Comparison of ENCODE assay signal across 10 cellular contexts in genomic region chr20:23145281-23145700, GRCh38. TPM values are rescaled to one million over a fixed set of nuclear protein-coding genes. Genes with fewer than 3 reads are reported as not detected.
DNase-seq lines count a peak whose midpoint lies in the region; ATAC-seq and TF ChIP-seq lines count a peak whose summit lies in the region.
"Had no signal": no experiment of that assay in that cellular context is flagged by ENCODE, and none has a peak within 500 bp of the region (broad histone marks: within the 10 kb centered on the region; RNA-seq: fewer than 3 reads in every experiment).

No MANE protein-coding gene starts in this region.

- intact Hi-C loops in sciatic nerve (cut with DNase I) (no loop called here), Right ventricle myocardium superior (cut with DNase I) (no loop called here)
- intact Hi-C loops in naive thymus-derived CD4-positive, alpha-beta T cell (cut with micrococcal nuclease), result no loop called here

- H3K36me3 ChIP-seq in naive thymus-derived CD4-positive, alpha-beta T cell (ENCODE audit: control insufficient read depth in 2 of 3, insufficient read depth in 3 of 3, low read length in 3 of 3), result no peaks in the 10 kb centered on the region

- no peak overlapping the region for H3K27ac Mint-ChIP-seq in naive thymus-derived CD4-positive, alpha-beta T cell

- H3K9me3 Mint-ChIP-seq in naive thymus-derived CD4-positive, alpha-beta T cell, result peaks cover 0 to 3% (median 0%) of the 10 kb centered on the region in 11 donors

- H3K27me3 Mint-ChIP-seq in naive thymus-derived CD4-positive, alpha-beta T cell, result peaks cover 0 to 17% (median 4%) of the 10 kb centered on the region in 5 donors

- TF ChIP-seq CTCF in fibroblast of mammary gland (conservative IDR thresholded peaks at IDR 0.05; ENCODE audit: control insufficient read depth, insufficient read depth, low read depth, low read length), result no peak

- no peaks in the 10 kb centered on the region for H3K27me3 ChIP-seq in naive thymus-derived CD4-positive, alpha-beta T cell (ENCODE audit: control insufficient read depth in 2 of 2, insufficient read depth in 2 of 2, low read length in 2 of 2)

- no peak overlapping the region for H3K4me3 ChIP-seq in fibroblast of mammary gland (ENCODE audit: control insufficient read depth, low read depth, low read length)
- H3K4me3 ChIP-seq in naive thymus-derived CD4-positive, alpha-beta T cell (ENCODE audit: low read length), result no peak overlapping the region

- no peaks in the 10 kb centered on the region for H3K9me3 ChIP-seq in naive thymus-derived CD4-positive, alpha-beta T cell (ENCODE audit: control insufficient read depth in 2 of 3, low read length in 3 of 3)

- H3K36me3 Mint-ChIP-seq in naive thymus-derived CD4-positive, alpha-beta T cell, result peaks cover 0 to 4% (median 0%) of the 10 kb centered on the region in 5 donors

- CTCF ChIA-PET in naive thymus-derived CD4-positive, alpha-beta T cell (lab: Charles Lee), result no interaction called here

- peak; percentile 71 for DNase-seq in GM03348 (ENCODE audit: low spot score)
- DNase-seq in SHP77 treated with DMSO at 0.1 percent for 48 hours (lab: John Stamatoyannopoulos, UW), result peak; percentile 56
- peak; percentile 89 for DNase-seq in fibroblast of mammary gland (ENCODE audit: low read depth)
- DNase-seq in sciatic nerve (ENCODE audit: low spot score), result no peak
- DNase-seq in DMS114 treated with DMSO at 0.1 percent for 48 hours (lab: John Stamatoyannopoulos, UW; ENCODE audit: unreplicated experiment), result no peak
- no peak for DNase-seq in naive thymus-derived CD4-positive, alpha-beta T cell
- no peak for DNase-seq in Right ventricle myocardium superior
- DNase-seq in DMS79 treated with DMSO at 0.1 percent for 48 hours (lab: John Stamatoyannopoulos, UW), result no peak
- DNase-seq: effector memory CD4-positive, alpha-beta T cell had no signal

- no peak overlapping the region for H3K27ac ChIP-seq in naive thymus-derived CD4-positive, alpha-beta T cell (ENCODE audit: low read depth, low read length)

- H3K4me1 ChIP-seq in naive thymus-derived CD4-positive, alpha-beta T cell (ENCODE audit: control insufficient read depth in 2 of 2, insufficient read depth in 2 of 2, low read length in 2 of 2), result no peaks in the 10 kb centered on the region

- POLR2A ChIA-PET in naive thymus-derived CD4-positive, alpha-beta T cell (lab: Charles Lee), result no interaction called here

- ATAC-seq in sciatic nerve, result peak; percentile 29
- ATAC-seq in naive thymus-derived CD4-positive, alpha-beta T cell, result no peak
- ATAC-seq in Right ventricle myocardium superior (ENCODE audit: poor library complexity), result no peak
- ATAC-seq: left lobe of liver had no signal

- H3K4me3 Mint-ChIP-seq in naive thymus-derived CD4-positive, alpha-beta T cell, result no peak overlapping the region

- peaks cover 3 to 78% (median 5%) of the 10 kb centered on the region in 7 donors for H3K4me1 Mint-ChIP-seq in naive thymus-derived CD4-positive, alpha-beta T cell

RNA-seq across cellular contexts. Expression of gene CD93, which starts 59.2 kb away (rescaled TPM):
- total RNA-seq in sciatic nerve (81.0 TPM), Right ventricle myocardium superior (37.0 TPM)
- 10 to 100 TPM in 1 of 5 experiments, 1 to 10 TPM in 2, under 1 TPM in 2; 0.32 to 61.2 (median 4.6) TPM for total RNA-seq in naive thymus-derived CD4-positive, alpha-beta T cell
- polyA plus RNA-seq in naive thymus-derived CD4-positive, alpha-beta T cell, result under 1 TPM in 1 of 2 donors, not detected in 1; 0.02 TPM

Comparison
In these comparisons a context has a peak if more than half of its experiments do, and no peak if none do; other contexts are left out.
1. DNase-seq: peak in GM03348 (single experiment), SHP77 treated with DMSO at 0.1 percent for 48 hours (single experiment) and fibroblast of mammary gland (single experiment); none in sciatic nerve (single experiment), DMS114 treated with DMSO at 0.1 percent for 48 hours (single experiment), naive thymus-derived CD4-positive, alpha-beta T cell (0 of 9), Right ventricle myocardium superior (single experiment) and DMS79 treated with DMSO at 0.1 percent for 48 hours (single experiment).